ENCODE assay signal across 12 cellular contexts in the genomic region with DNA sequence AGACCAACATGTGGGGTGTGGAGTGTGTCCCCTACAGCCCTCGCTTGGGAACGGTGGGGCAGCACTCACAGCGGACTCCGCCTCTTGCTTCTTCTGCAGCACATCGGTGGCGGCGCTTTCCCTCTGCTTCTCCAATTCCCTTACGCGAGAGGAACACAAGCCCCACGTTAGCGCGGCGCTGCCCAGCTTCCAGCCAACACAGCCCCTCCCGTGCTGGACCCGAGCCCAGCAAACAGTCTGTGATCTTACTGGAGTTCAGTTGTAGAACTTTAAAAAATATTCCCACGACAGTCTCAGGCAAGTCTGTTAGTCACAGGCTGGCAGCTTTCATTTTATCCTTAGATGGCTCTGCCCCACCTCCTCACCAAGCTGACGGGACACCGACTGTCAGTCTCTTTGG. TPM values are rescaled to one million over a fixed set of nuclear protein-coding genes. Genes with fewer than 3 reads are reported as not detected.
DNase-seq lines count a peak whose midpoint lies in the region; ATAC-seq and TF ChIP-seq lines count a peak whose summit lies in the region.
"Had no signal": no experiment of that assay in that cellular context is flagged by ENCODE, and none has a peak within 500 bp of the region (broad histone marks: within the 10 kb centered on the region; RNA-seq: fewer than 3 reads in every experiment).

No MANE protein-coding gene starts in this region.

- intact Hi-C loops in left ventricle myocardium inferior (cut with micrococcal nuclease): no loop called here
- intact Hi-C loops in ovary (cut with DNase I): loop anchor here in 2 of 4 donors (5.0 to 10.0 kb wide), 2 partner anchors 56 to 83 kb away; partner anchors contain the start of genes NOL9 (in 1 of the 2) and TAS1R1 (in 1 of the 2)
- intact Hi-C loops in aorta (cut with DNase I): no loop called here

- DNase-seq in DMS 273 (lab: John Stamatoyannopoulos, UW; ENCODE audit: unreplicated experiment) (peak; percentile 36), DMS 273 treated with DMSO at 0.1 percent for 48 hours (lab: John Stamatoyannopoulos, UW) (no peak), left ventricle myocardium inferior (peak; percentile 87), ovary (peak; percentile 88 to 94 (median 90)), aorta (peak; percentile 94 to 97), MM.1S (no peak)
- no peak for DNase-seq in activated naive CD4-positive, alpha-beta T cell treated with Interleukin-2 at 50 U/mL for 16 hours
- DNase-seq in activated CD4-positive, alpha-beta T cell treated with anti-CD3 and anti-CD28 coated beads for 48 hours: no peak
- DNase-seq: H9; NCI-H345; stimulated activated naive CD8-positive, alpha-beta T cell treated with anti-CD3 and anti-CD28 coated beads, Interleukin-15, amount 100 ng/mL, for 72 hours had no signal

- TF ChIP-seq POLR2A in ovary (IDR thresholded peaks at IDR 0.05): no peak

- H3K9me3 ChIP-seq in left ventricle myocardium inferior (replicated peaks) (no peaks in the 10 kb centered on the region), ovary (no peaks in the 10 kb centered on the region), aorta (ENCODE audit: control insufficient read depth, low read length) (no peaks in the 10 kb centered on the region), MM.1S (replicated peaks; ENCODE audit: insufficient read depth, low read length) (no peaks in the 10 kb centered on the region)

- H3K27ac ChIP-seq in left ventricle myocardium inferior (replicated peaks): peak overlapping the region; percentile 55
- H3K27ac ChIP-seq in ovary: peak overlapping the region in 1 of 2 donors; percentile 51
- peak overlapping the region in 1 of 2 donors; percentile 7 for H3K27ac ChIP-seq in aorta (ENCODE audit: low read depth in 1 of 2, low read length in 2 of 2)
- no peak overlapping the region for H3K27ac ChIP-seq in MM.1S (ENCODE audit: low read length)
- H3K27ac ChIP-seq: 22Rv1 had no signal

- H2AFZ ChIP-seq in MM.1S (ENCODE audit: low read length): no peak overlapping the region

- no peak overlapping the region for H3K4me2 ChIP-seq in MM.1S (ENCODE audit: low read depth, low read length)

- H3F3A ChIP-seq in MM.1S (ENCODE audit: insufficient read depth, low read length): no peaks in the 10 kb centered on the region

- no peak for TF ChIP-seq EP300 in ovary (IDR thresholded peaks at IDR 0.05)

- H3K4me3 ChIP-seq in left ventricle myocardium inferior: no peak overlapping the region
- no peak overlapping the region for H3K4me3 ChIP-seq in ovary
- no peak overlapping the region for H3K4me3 ChIP-seq in aorta (ENCODE audit: low read length in 2 of 2)
- no peak overlapping the region for H3K4me3 ChIP-seq in MM.1S (ENCODE audit: low read length)

- H3K9me2 ChIP-seq in MM.1S (replicated peaks; ENCODE audit: insufficient read depth, low read length): no peaks in the 10 kb centered on the region

- ATAC-seq in aorta (ENCODE audit: low FRiP score): peak; percentile 88
- ATAC-seq: stimulated activated naive CD8-positive, alpha-beta T cell treated with anti-CD3 and anti-CD28 coated beads, Interleukin-15, amount 100 ng/mL, for 72 hours had no signal

- no peaks in the 10 kb centered on the region for H4K20me1 ChIP-seq in MM.1S (ENCODE audit: insufficient read depth, low read length)

- H3K9ac ChIP-seq in MM.1S (ENCODE audit: low read length): no peak overlapping the region

- WGBS in ovary, 3 donors: 11 to 43% (median 17%) methylated on average over 18 of the region's 18 CpGs
- 9 to 16% methylated on average over 18 of the region's 18 CpGs for WGBS in aorta, 2 donors

- no peaks in the 10 kb centered on the region for H3K27me3 ChIP-seq in left ventricle myocardium inferior (ENCODE audit: low read depth)
- H3K27me3 ChIP-seq in ovary: no peaks in the 10 kb centered on the region
- no peaks in the 10 kb centered on the region for H3K27me3 ChIP-seq in aorta (ENCODE audit: control insufficient read depth in 1 of 2, insufficient read depth in 2 of 2, low read length in 1 of 2)
- H3K27me3 ChIP-seq in MM.1S (replicated peaks; ENCODE audit: insufficient read depth, low read length): no peaks in the 10 kb centered on the region

- H3K36me3 ChIP-seq in left ventricle myocardium inferior (peaks cover 96% of the 10 kb centered on the region), ovary (no peaks in the 10 kb centered on the region), aorta (ENCODE audit: control insufficient read depth in 1 of 2, insufficient read depth in 2 of 2, low read length in 1 of 2) (peaks cover 0 to 2% of the 10 kb centered on the region in 2 donors), MM.1S (replicated peaks; ENCODE audit: insufficient read depth, low read length) (peaks cover 4% of the 10 kb centered on the region; the same call in 1 of the 2 replicates)

- no peaks in the 10 kb centered on the region for H3K79me2 ChIP-seq in MM.1S (ENCODE audit: low read length)

- H3K4me1 ChIP-seq in left ventricle myocardium inferior (peaks cover 8% of the 10 kb centered on the region), ovary (ENCODE audit: insufficient read depth) (no peaks in the 10 kb centered on the region), aorta (ENCODE audit: control insufficient read depth in 1 of 2, insufficient read depth in 2 of 2, low read length in 2 of 2) (no peaks in the 10 kb centered on the region), MM.1S (ENCODE audit: low read length) (no peaks in the 10 kb centered on the region)

- TF ChIP-seq CTCF in left ventricle myocardium inferior (IDR thresholded peaks at IDR 0.05; ENCODE audit: borderline replicate concordance) (no peak), ovary (IDR thresholded peaks at IDR 0.05) (no peak), MM.1S (IDR thresholded peaks at IDR 0.05; ENCODE audit: low read length) (no peak)

RNA-seq across cellular contexts. Expression of gene THAP3, which starts 13.6 kb away (rescaled TPM):
- total RNA-seq in left ventricle myocardium inferior (14.9 TPM), ovary (10 to 100 TPM; 15.7 to 24.6 (median 18.8) TPM), aorta (10 to 100 TPM; 11.0 to 21.2 TPM)
- polyA plus RNA-seq in ovary (10 to 100 TPM in 1 of 2 donors, 1 to 10 TPM in 1; 5.6 to 33.6 TPM), aorta (10 to 100 TPM; 20.8 to 44.1 TPM)

RNA-seq across cellular contexts. Expression of gene PHF13, which starts 24.7 kb away (rescaled TPM):
- total RNA-seq in left ventricle myocardium inferior (6.8 TPM), ovary (10 to 100 TPM; 11.0 to 32.4 (median 16.5) TPM), aorta (10 to 100 TPM; 19.0 to 19.3 TPM)
- polyA plus RNA-seq in ovary (10 to 100 TPM; 13.5 to 14.6 TPM), aorta (10 to 100 TPM in 1 of 2 donors, 1 to 10 TPM in 1; 3.6 to 10.8 TPM)

RNA-seq across cellular contexts. Expression of gene KLHL21, which starts 35.6 kb away (rescaled TPM):
- total RNA-seq in left ventricle myocardium inferior (83.7 TPM), ovary (10 to 100 TPM; 24.1 to 39.6 (median 34.4) TPM), aorta (10 to 100 TPM; 37.5 to 38.3 TPM)
- polyA plus RNA-seq in ovary (10 to 100 TPM; 14.4 to 40.4 TPM), aorta (10 to 100 TPM; 10.8 to 38.0 TPM)

RNA-seq across cellular contexts. Expression of gene ZBTB48, which starts 58.4 kb away (rescaled TPM):
- total RNA-seq in left ventricle myocardium inferior (12.9 TPM), ovary (10 to 100 TPM; 20.4 to 42.5 (median 33.7) TPM), aorta (10 to 100 TPM; 20.6 to 29.9 TPM)
- polyA plus RNA-seq in ovary (10 to 100 TPM in 1 of 2 donors, 1 to 10 TPM in 1; 8.0 to 37.7 TPM), aorta (100 to 1,000 TPM in 1 of 2 donors, 10 to 100 TPM in 1; 25.2 to 204 TPM)

Comparison
In these comparisons a context has a peak if more than half of its experiments do, and no peak if none do; other contexts are left out.
1. DNase-seq: peak in DMS 273 (single experiment), left ventricle myocardium inferior (single experiment), ovary (5 of 5) and aorta (2 of 2); none in DMS 273 treated with DMSO at 0.1 percent for 48 hours (single experiment), activated naive CD4-positive, alpha-beta T cell treated with Interleukin-2 at 50 U/mL for 16 hours (single experiment), MM.1S (single experiment) and activated CD4-positive, alpha-beta T cell treated with anti-CD3 and anti-CD28 coated beads for 48 hours (single experiment).